ENCODE assay signal across 1 cellular context in genomic region chr1:167687919-167688519, GRCh38.
TF ChIP-seq lines count a peak whose summit lies in the region.

No MANE protein-coding gene starts in this region.

TF ChIP-seq in Ishikawa, 13 proteins besides CTCF, POLR2A, EP300 and RAD21 (continued from another document):
- TF ChIP-seq, protein P1, sequence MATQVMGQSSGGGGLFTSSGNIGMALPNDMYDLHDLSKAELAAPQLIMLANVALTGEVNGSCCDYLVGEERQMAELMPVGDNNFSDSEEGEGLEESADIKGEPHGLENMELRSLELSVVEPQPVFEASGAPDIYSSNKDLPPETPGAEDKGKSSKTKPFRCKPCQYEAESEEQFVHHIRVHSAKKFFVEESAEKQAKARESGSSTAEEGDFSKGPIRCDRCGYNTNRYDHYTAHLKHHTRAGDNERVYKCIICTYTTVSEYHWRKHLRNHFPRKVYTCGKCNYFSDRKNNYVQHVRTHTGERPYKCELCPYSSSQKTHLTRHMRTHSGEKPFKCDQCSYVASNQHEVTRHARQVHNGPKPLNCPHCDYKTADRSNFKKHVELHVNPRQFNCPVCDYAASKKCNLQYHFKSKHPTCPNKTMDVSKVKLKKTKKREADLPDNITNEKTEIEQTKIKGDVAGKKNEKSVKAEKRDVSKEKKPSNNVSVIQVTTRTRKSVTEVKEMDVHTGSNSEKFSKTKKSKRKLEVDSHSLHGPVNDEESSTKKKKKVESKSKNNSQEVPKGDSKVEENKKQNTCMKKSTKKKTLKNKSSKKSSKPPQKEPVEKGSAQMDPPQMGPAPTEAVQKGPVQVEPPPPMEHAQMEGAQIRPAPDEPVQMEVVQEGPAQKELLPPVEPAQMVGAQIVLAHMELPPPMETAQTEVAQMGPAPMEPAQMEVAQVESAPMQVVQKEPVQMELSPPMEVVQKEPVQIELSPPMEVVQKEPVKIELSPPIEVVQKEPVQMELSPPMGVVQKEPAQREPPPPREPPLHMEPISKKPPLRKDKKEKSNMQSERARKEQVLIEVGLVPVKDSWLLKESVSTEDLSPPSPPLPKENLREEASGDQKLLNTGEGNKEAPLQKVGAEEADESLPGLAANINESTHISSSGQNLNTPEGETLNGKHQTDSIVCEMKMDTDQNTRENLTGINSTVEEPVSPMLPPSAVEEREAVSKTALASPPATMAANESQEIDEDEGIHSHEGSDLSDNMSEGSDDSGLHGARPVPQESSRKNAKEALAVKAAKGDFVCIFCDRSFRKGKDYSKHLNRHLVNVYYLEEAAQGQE (IDR thresholded peaks at IDR 0.05; ENCODE audit: low read depth), result no peak
- TF ChIP-seq, protein P2, sequence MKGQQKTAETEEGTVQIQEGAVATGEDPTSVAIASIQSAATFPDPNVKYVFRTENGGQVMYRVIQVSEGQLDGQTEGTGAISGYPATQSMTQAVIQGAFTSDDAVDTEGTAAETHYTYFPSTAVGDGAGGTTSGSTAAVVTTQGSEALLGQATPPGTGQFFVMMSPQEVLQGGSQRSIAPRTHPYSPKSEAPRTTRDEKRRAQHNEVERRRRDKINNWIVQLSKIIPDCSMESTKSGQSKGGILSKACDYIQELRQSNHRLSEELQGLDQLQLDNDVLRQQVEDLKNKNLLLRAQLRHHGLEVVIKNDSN (IDR thresholded peaks at IDR 0.05), result no peak
- TF ChIP-seq YY1 (IDR thresholded peaks at IDR 0.05; ENCODE audit: low read depth) (no peak), TAF1 (IDR thresholded peaks at IDR 0.05; ENCODE audit: low read depth) (no peak)
